ENCODE assay signal across 5 cellular contexts in the genomic region with DNA sequence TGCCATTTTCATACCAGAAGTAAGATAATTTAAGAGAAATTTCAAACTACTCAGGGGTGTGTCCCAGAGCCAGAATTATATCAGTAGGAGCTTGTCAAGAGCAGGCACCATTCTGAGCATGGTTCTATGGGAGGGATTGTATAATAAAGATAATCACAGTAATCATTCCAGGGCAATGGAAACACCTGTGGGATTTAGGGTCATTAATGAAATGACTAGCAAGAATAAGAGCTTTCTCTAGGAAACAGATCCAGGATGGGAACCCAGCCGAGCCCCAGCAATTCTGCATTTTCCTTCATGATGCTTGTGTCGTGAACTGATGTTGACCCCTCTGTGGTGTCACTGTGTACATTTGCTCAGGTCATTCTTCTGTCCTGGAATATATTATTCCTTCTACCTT.
"Had no signal": no experiment of that assay in that cellular context is flagged by ENCODE, and none has a peak within 500 bp of the region (broad histone marks: within the 10 kb centered on the region; RNA-seq: fewer than 3 reads in every experiment).

No MANE protein-coding gene starts in this region.

- DNase-seq: H9, HCEC 1CT, IMR-90 had no signal

- H3K4me3 ChIP-seq: GM23338, K562 had no signal

- H2AFZ ChIP-seq: GM23338 had no signal

- H3K9me3 Mint-ChIP-seq: GM23338, H9 had no signal

- H3K4me3 Mint-ChIP-seq: GM23338, H9 had no signal

- H3K27ac Mint-ChIP-seq: GM23338, H9 had no signal

- H3K4me2 ChIP-seq: GM23338 had no signal
